ENCODE assay signal across 2 cellular contexts in genomic region chr22:39269095-39269827, GRCh38.
TF ChIP-seq lines count a peak whose summit lies in the region.

No MANE protein-coding gene starts in this region.

TF ChIP-seq in IMR-90, 13 proteins besides CTCF, POLR2A, EP300 and RAD21:
- TF ChIP-seq RCOR1 (IDR thresholded peaks at IDR 0.05; ENCODE audit: insufficient replicate concordance, low read length) (no peak), FOS (IDR thresholded peaks at IDR 0.05; ENCODE audit: low read depth, low read length) (no peak), MAFK (IDR thresholded peaks at IDR 0.05; ENCODE audit: low read depth, low read length) (no peak), USF2 (IDR thresholded peaks at IDR 0.05; ENCODE audit: low read depth, low read length) (no peak), SMC3 (IDR thresholded peaks at IDR 0.05; ENCODE audit: low read depth, low read length) (no peak), BHLHE40 (IDR thresholded peaks at IDR 0.05; ENCODE audit: low read depth, low read length) (no peak), ELK1 (IDR thresholded peaks at IDR 0.05; ENCODE audit: borderline replicate concordance, low read depth, low read length) (no peak), NFE2L2 (IDR thresholded peaks at IDR 0.05; ENCODE audit: low read depth, low read length) (no peak), CHD1 (IDR thresholded peaks at IDR 0.05; ENCODE audit: low read depth, low read length) (no peak), MAZ (IDR thresholded peaks at IDR 0.05; ENCODE audit: borderline replicate concordance, low read depth, low read length) (no peak), MXI1 (IDR thresholded peaks at IDR 0.05; ENCODE audit: borderline replicate concordance, low read depth, low read length) (no peak), CEBPB (IDR thresholded peaks at IDR 0.05; ENCODE audit: low read depth, low read length) (no peak), RFX5 (IDR thresholded peaks at IDR 0.05; ENCODE audit: low read depth, low read length) (no peak)

TF ChIP-seq in H1, 55 proteins besides CTCF, POLR2A, EP300 and RAD21:
- no peak for TF ChIP-seq TBP (IDR thresholded peaks at IDR 0.05; ENCODE audit: low read depth, low read length)
- no peak for TF ChIP-seq CHD2 (IDR thresholded peaks at IDR 0.05; ENCODE audit: low read length)
